10 cellular contexts compared by ENCODE assay signal in the genomic region with DNA sequence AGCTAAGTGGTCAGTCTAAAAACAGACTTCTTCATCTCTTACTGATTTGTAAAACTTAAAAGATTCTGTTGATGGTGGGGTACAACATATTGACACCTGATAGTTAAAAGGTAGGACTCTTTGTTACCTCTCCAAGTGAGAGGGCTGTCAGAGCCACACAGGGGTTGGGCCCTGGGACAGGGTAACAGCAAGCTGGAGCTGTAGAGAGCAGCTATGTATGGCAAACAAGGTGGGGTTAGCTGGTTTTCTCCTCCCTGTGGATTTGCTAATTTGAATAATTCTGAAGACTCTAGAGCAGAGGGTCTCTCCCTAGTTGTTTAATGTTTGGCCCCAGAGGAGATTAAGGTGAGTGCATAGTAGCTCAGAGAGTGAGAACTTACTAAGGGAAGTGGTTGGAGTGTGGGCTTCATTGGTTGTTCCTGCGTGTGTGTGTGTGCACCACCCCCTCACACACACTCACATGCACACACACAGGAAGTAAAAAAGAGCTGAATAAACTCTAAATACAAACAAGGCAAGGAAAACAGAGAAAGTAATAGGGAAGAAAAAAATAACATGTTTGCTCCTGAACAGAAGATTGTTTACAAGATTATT. TPM values are rescaled to one million over a fixed set of nuclear protein-coding genes. Genes with fewer than 3 reads are reported as not detected.
A peak's percentile ranks its signal among the peaks of the same experiment; 100 is the strongest.
DNase-seq lines count a peak whose midpoint lies in the region; ATAC-seq, FAIRE-seq and TF ChIP-seq lines count a peak whose summit lies in the region.
"Had no signal": no experiment of that assay in that cellular context is flagged by ENCODE, and none has a peak within 500 bp of the region (broad histone marks: within the 10 kb centered on the region; RNA-seq: fewer than 3 reads in every experiment).

No MANE protein-coding gene starts in this region.

- DNase-seq in GM12891 (ENCODE audit: insufficient read length, low spot score) (no peak), GM20000 (ENCODE audit: low spot score) (peak; percentile 47), H1 (ENCODE audit: low read depth in 1 of 2, low spot score in 2 of 2) (no peak), foreskin fibroblast (no peak), DMS79 treated with DMSO at 0.1 percent for 48 hours (lab: John Stamatoyannopoulos, UW) (no peak), NCI-H2107 treated with DMSO at 0.1 percent for 48 hours (lab: John Stamatoyannopoulos, UW; ENCODE audit: unreplicated experiment) (no peak), heart left ventricle (no peak)
- DNase-seq: NCI-H2081 had no signal

- no peaks in the 10 kb centered on the region for H3K79me2 ChIP-seq in H1 (ENCODE audit: control insufficient read depth in 1 of 2, insufficient read depth in 2 of 2, low read length in 2 of 2)

- no peak overlapping the region for H3K18ac ChIP-seq in H1 (ENCODE audit: extremely low read depth, low read length)

- no peak overlapping the region for H2AFZ ChIP-seq in H1 (ENCODE audit: low read length)

- H3K23me2 ChIP-seq in H1 (ENCODE audit: low read depth, low read length), result no peaks in the 10 kb centered on the region

- TF ChIP-seq POLR2A in GM12891 (IDR thresholded peaks at IDR 0.05; ENCODE audit: low read depth, low read length) (no peak), H1 (IDR thresholded peaks at IDR 0.05; ENCODE audit: control extremely low read depth in 1 of 2, low read depth in 2 of 2, low read length in 2 of 2) (no peak), heart left ventricle (IDR thresholded peaks at IDR 0.05) (no peak)

- H2BK20ac ChIP-seq in H1 (ENCODE audit: low read length), result no peak overlapping the region

- ATAC-seq in HG03175 (IDR thresholded peaks at IDR 0.05; ENCODE audit: unreplicated experiment), result peak; percentile 90
- ATAC-seq in heart left ventricle, result no peak

- 0 out of 7 replicates have a peak, but pooled peaks cover 0 to 3% (median 0%) of the 10 kb centered on the region in 4 experiments for H3K4me1 ChIP-seq in H1 (replicated peaks in 1 of 4; ENCODE audit: control insufficient read depth in 3 of 4, insufficient read depth in 4 of 4, low read length in 3 of 4)
- H3K4me1 ChIP-seq in heart left ventricle, result no peaks in the 10 kb centered on the region

- no peak overlapping the region for H3K9ac ChIP-seq in H1 (replicated peaks in 1 of 4; ENCODE audit: extremely low read depth in 1 of 4, low read depth in 3 of 4, low read length in 3 of 4)

- H3K36me3 ChIP-seq in H1 (ENCODE audit: control insufficient read depth in 2 of 4, insufficient read depth in 4 of 4, low read length in 3 of 4), result no peaks in the 10 kb centered on the region
- H3K36me3 ChIP-seq in heart left ventricle, result no peaks in the 10 kb centered on the region

- FAIRE-seq in GM12891 (lab: Jason Lieb, UNC) (peak; percentile 86), H1 (lab: Jason Lieb, UNC) (peak; percentile 55)
- FAIRE-seq: G401.6 had no signal

- no peak overlapping the region for H3K23ac ChIP-seq in H1 (ENCODE audit: insufficient read length)

- H4K8ac ChIP-seq in H1 (ENCODE audit: extremely low read depth, insufficient read depth, low read length), result no peak overlapping the region

- no peak overlapping the region for H3K14ac ChIP-seq in H1 (ENCODE audit: insufficient read length)

- no peak overlapping the region for H3K4me2 ChIP-seq in H1 (ENCODE audit: insufficient read depth in 1 of 2, low read depth in 2 of 2, low read length in 2 of 2)

- no peaks in the 10 kb centered on the region for H3K79me1 ChIP-seq in H1 (ENCODE audit: low read depth, low read length)

- H3K27ac ChIP-seq in H1 (ENCODE audit: low read depth, low read length) (no peak overlapping the region), heart left ventricle (no peak overlapping the region)

- H2BK12ac ChIP-seq in H1 (ENCODE audit: low read depth, low read length), result no peak overlapping the region

- TF ChIP-seq RAD21 in H1 (IDR thresholded peaks at IDR 0.05 in 1 of 2, conservative IDR thresholded peaks at IDR 0.05 in 1 of 2; ENCODE audit: low read depth in 2 of 2, low read length in 2 of 2), result no peak

- no peak overlapping the region for H3K4ac ChIP-seq in H1 (replicated peaks; ENCODE audit: insufficient read length, low read depth, low read length)

- TF ChIP-seq EP300 in H1 (IDR thresholded peaks at IDR 0.05; ENCODE audit: borderline replicate concordance in 1 of 2, low read depth in 2 of 2, low read length in 2 of 2), result no peak

- H2BK120ac ChIP-seq in H1 (replicated peaks; ENCODE audit: low read depth, low read length), result no peak overlapping the region

- H2BK15ac ChIP-seq in H1 (ENCODE audit: low read length), result no peak overlapping the region

- no peak overlapping the region for H3K56ac ChIP-seq in H1 (replicated peaks; ENCODE audit: insufficient read length, low read depth, low read length)

- TF ChIP-seq CTCF in GM20000 (IDR thresholded peaks at IDR 0.05; ENCODE audit: extremely low read depth, missing control alignments) (no peak), H1 (IDR thresholded peaks at IDR 0.05; ENCODE audit: control extremely low read depth in 1 of 3, insufficient read depth in 1 of 3, low read depth in 1 of 3, low read length in 3 of 3) (no peak), foreskin fibroblast (IDR thresholded peaks at IDR 0.05; ENCODE audit: low read depth, low read length) (no peak), heart left ventricle (IDR thresholded peaks at IDR 0.05) (no peak)

- no peak overlapping the region for H3K4me3 ChIP-seq in H1 (ENCODE audit: extremely low read depth in 1 of 4, insufficient read depth in 2 of 4, low read depth in 3 of 4, low read length in 4 of 4)
- H3K4me3 ChIP-seq in foreskin fibroblast (ENCODE audit: low read depth in 1 of 2, low read length in 2 of 2), result no peak overlapping the region
- no peak overlapping the region for H3K4me3 ChIP-seq in heart left ventricle

- CTCF ChIA-PET in H1 (lab: Charles Lee; ENCODE audit: partially characterized antibody), result interaction anchor here (0.9 to 1.4 kb wide), 4 partner anchors 12 to 296 kb away, joined by 3 to 6 read pairs (median 5); no protein-coding TSS in a partner anchor

- H4K20me1 ChIP-seq in H1 (replicated peaks in 1 of 2; ENCODE audit: control insufficient read depth in 1 of 2, insufficient read depth in 2 of 2, low read length in 2 of 2), result no peaks in the 10 kb centered on the region

- 79% methylated on average over 1 of the region's 1 CpG; no CpG with 5 or more reads in 1 of the 2 experiments for WGBS in H1 (ENCODE audit: extremely low coverage in 1 of 2, insufficient coverage in 1 of 2, insufficient read length in 1 of 2, insufficient replicate concordance in 2 of 2, low coverage in 1 of 2, low lambda C conversion rate in 2 of 2, missing lambda C conversion rate in 1 of 2), 2 experiments
- WGBS in heart left ventricle, 4 donors, result 52 to 63% (median 57%) methylated on average over 1 of the region's 1 CpG

- H4K91ac ChIP-seq in H1 (replicated peaks; ENCODE audit: insufficient read length, low read length), result no peak overlapping the region

- H2BK5ac ChIP-seq in H1 (ENCODE audit: low read depth, low read length), result no peak overlapping the region

- H2AK5ac ChIP-seq in H1 (ENCODE audit: low read depth, low read length), result no peak overlapping the region

- H4K5ac ChIP-seq in H1 (ENCODE audit: insufficient read length, low read depth, low read length), result no peak overlapping the region

- H3K27me3 ChIP-seq in H1 (replicated peaks in 1 of 4; ENCODE audit: control insufficient read depth in 3 of 4, extremely low read depth in 1 of 4, insufficient read depth in 3 of 4, low read length in 3 of 4) (no peaks in the 10 kb centered on the region), heart left ventricle (no peaks in the 10 kb centered on the region)

- POLR2A ChIA-PET in H1 (lab: Charles Lee; ENCODE audit: partially characterized antibody), result interaction anchor here (0.8 to 1.5 kb wide), 2 partner anchors 32 to 174 kb away, joined by 3 read pairs; partner anchors contain the start of gene FANCF

- H3K9me3 ChIP-seq in H1 (ENCODE audit: insufficient read depth in 2 of 2, low read depth in 1 of 2, low read length in 1 of 2) (no peaks in the 10 kb centered on the region), heart left ventricle (no peaks in the 10 kb centered on the region)

- intact Hi-C loops in heart left ventricle (cut with DNase I), result loop anchor here in 1 of 10 donors (10.0 kb wide), 1 partner anchor 62 kb away; no protein-coding TSS in a partner anchor

TF ChIP-seq in GM12891, 5 proteins besides CTCF, POLR2A, EP300 and RAD21:
- peak; percentile 61 for TF ChIP-seq SPI1 (IDR thresholded peaks at IDR 0.05; ENCODE audit: low read depth, low read length)
- no peak for TF ChIP-seq PAX5 (IDR thresholded peaks at IDR 0.05; ENCODE audit: insufficient read depth, low read length, severe bottlenecking)

TF ChIP-seq in H1, 55 proteins besides CTCF, POLR2A, EP300 and RAD21 (continues in another document):
- TF ChIP-seq GTF2F1 (IDR thresholded peaks at IDR 0.05; ENCODE audit: borderline replicate concordance, low read depth, low read length) (no peak), CHD2 (IDR thresholded peaks at IDR 0.05; ENCODE audit: low read length) (no peak)

RNA-seq across cellular contexts. Expression of gene GAS2, which starts 9.2 kb away (rescaled TPM):
- polyA plus RNA-seq in GM12891 (2012; ENCODE audit: low read depth, missing spikeins), result 14.6 TPM
- 1.5 and 1.7 TPM in 2 replicates for total RNA-seq in H1 (2021; fragmentation: NEBNext Ultra II Directional; extraction: Animal tissue kit (Norgen Biotek cat#: 25700))
- polyA plus RNA-seq in H1 (2011; rRNA removed) (0.70 and 0.71 TPM in 2 replicates), heart left ventricle (1 to 10 TPM; 2.7 to 5.0 TPM)
- 1.5 TPM for polyA plus RNA-seq in H1 (2011; cell fraction: cytosol; rRNA removed)
- polyA plus RNA-seq in H1 (2011; cell fraction: nucleus; rRNA removed), result 1.6 TPM
- 1.1 to 2.2 TPM (median 1.6 TPM) in 4 replicates for polyA plus RNA-seq in H1 (2012, experiment 1 of 2)
- 0.60 TPM for polyA plus RNA-seq in H1 (2012, experiment 2 of 2)
- 1.2 TPM for polyA plus RNA-seq in H1 (2013, experiment 1 of 2)
- polyA plus RNA-seq in H1 (2013, experiment 2 of 2), result 0.94 TPM
- 3.2 and 4.0 TPM in 2 replicates for polyA minus RNA-seq in H1 (2011; rRNA and poly(A)+ RNA removed)
- not detected for polyA minus RNA-seq in H1 (2011; cell fraction: cytosol; rRNA and poly(A)+ RNA removed)
- 9.8 TPM for polyA minus RNA-seq in H1 (2011; cell fraction: nucleus; rRNA and poly(A)+ RNA removed)
- 10 to 100 TPM in 7 of 9 donors, 1 to 10 TPM in 2; 9.0 to 23.0 (median 13.1) TPM for total RNA-seq in heart left ventricle

RNA-seq across cellular contexts. Expression of gene FANCF, which starts 31.6 kb away (rescaled TPM):
- 3.7 TPM for polyA plus RNA-seq in GM12891 (2012; ENCODE audit: low read depth, missing spikeins)
- total RNA-seq in H1 (2021; fragmentation: NEBNext Ultra II Directional; extraction: Animal tissue kit (Norgen Biotek cat#: 25700)), result 27.2 and 29.4 TPM in 2 replicates
- polyA plus RNA-seq in H1 (2011; rRNA removed) (10.0 and 11.6 TPM in 2 replicates), heart left ventricle (1 to 10 TPM; 3.4 to 7.8 TPM)
- 15.0 TPM for polyA plus RNA-seq in H1 (2011; cell fraction: cytosol; rRNA removed)
- 10.7 TPM for polyA plus RNA-seq in H1 (2011; cell fraction: nucleus; rRNA removed)
- polyA plus RNA-seq in H1 (2012, experiment 1 of 2), result 13.1 to 16.6 TPM (median 14.5 TPM) in 4 replicates
- polyA plus RNA-seq in H1 (2012, experiment 2 of 2), result 16.2 TPM
- 14.2 TPM for polyA plus RNA-seq in H1 (2013, experiment 1 of 2)
- 14.0 TPM for polyA plus RNA-seq in H1 (2013, experiment 2 of 2)
- polyA minus RNA-seq in H1 (2011; rRNA and poly(A)+ RNA removed), result 9.4 and 9.5 TPM in 2 replicates
- 12.2 TPM for polyA minus RNA-seq in H1 (2011; cell fraction: cytosol; rRNA and poly(A)+ RNA removed)
- polyA minus RNA-seq in H1 (2011; cell fraction: nucleus; rRNA and poly(A)+ RNA removed), result 17.6 TPM
- 1 to 10 TPM; 4.6 to 8.6 (median 6.2) TPM for total RNA-seq in heart left ventricle
